Comparison of ENCODE assay signal across 18 cellular contexts in genomic region chr13:26499209-26499601, GRCh38. TPM values are rescaled to one million over a fixed set of nuclear protein-coding genes. Genes with fewer than 3 reads are reported as not detected.
DNase-seq lines count a peak whose midpoint lies in the region; TF ChIP-seq lines count a peak whose summit lies in the region.
"Had no signal": no experiment of that assay in that cellular context is flagged by ENCODE, and none has a peak within 500 bp of the region (broad histone marks: within the 10 kb centered on the region; RNA-seq: fewer than 3 reads in every experiment).

No MANE protein-coding gene starts in this region.

- H3K27me3 ChIP-seq in Loucy (ENCODE audit: insufficient read depth, low read length, poor library complexity, severe bottlenecking): no peaks in the 10 kb centered on the region
- H3K27me3 ChIP-seq in skeletal muscle satellite cell (ENCODE audit: control insufficient read depth, insufficient read depth, low read length): peaks cover 5% of the 10 kb centered on the region
- no peaks in the 10 kb centered on the region for H3K27me3 ChIP-seq in HAP-1 (ENCODE audit: low read depth)
- H3K27me3 ChIP-seq: ascending aorta, colonic mucosa, gastrocnemius medialis had no signal

- no peak overlapping the region for H3K4me2 ChIP-seq in Loucy (ENCODE audit: low read depth, low read length, poor library complexity, severe bottlenecking)
- peak overlapping the region; percentile 43 for H3K4me2 ChIP-seq in skeletal muscle satellite cell (ENCODE audit: low read length)

- peak overlapping the region; percentile 57; the same call in 1 of the 2 replicates for H2AFZ ChIP-seq in Loucy (ENCODE audit: low read length)
- H2AFZ ChIP-seq: parathyroid adenoma had no signal

- in situ Hi-C loops in HAP-1 (cut with MboI; ENCODE audit: low sequenced_read_pairs): loop anchor here (10.0 kb wide), 1 partner anchor 314 kb away; no protein-coding TSS in a partner anchor

- H3F3A ChIP-seq in Loucy (ENCODE audit: low read depth): no peaks in the 10 kb centered on the region

- peak; percentile 52 for DNase-seq in NCI-H82 (lab: John Stamatoyannopoulos, UW)
- DNase-seq in NCI-H82 treated with DMSO at 0.1 percent for 48 hours (lab: John Stamatoyannopoulos, UW; ENCODE audit: unreplicated experiment): no peak
- no peak for DNase-seq in epithelial cell of esophagus (ENCODE audit: low read depth)
- DNase-seq in HuH-7.5 (ENCODE audit: low spot score): no peak
- DNase-seq in HAP-1 (ENCODE audit: low spot score in 2 of 2): no peak
- DNase-seq in islet precursor cell: no peak
- DNase-seq: activated naive CD4-positive, alpha-beta T cell treated with anti-CD3 and anti-CD28 coated beads for 36 hours; activated T-cell treated with anti-CD3 and anti-CD28 coated beads for 4 hours; colonic mucosa; gastrocnemius medialis; OCI-M1; small intestine; stimulated activated CD4-positive, alpha-beta T cell treated with anti-CD3 and anti-CD28 coated beads, Interleukin-4, amount 100 ng/mL, for 4 hours; stimulated activated CD8-positive, alpha-beta memory T cell treated with anti-CD3 and anti-CD28 coated beads, Interleukin-4, amount 100 ng/mL, for 48 hours had no signal

- H3K4me1 ChIP-seq in Loucy (ENCODE audit: insufficient read depth, low read length, poor library complexity, severe bottlenecking): peaks cover 32% of the 10 kb centered on the region
- peaks cover 37% of the 10 kb centered on the region for H3K4me1 ChIP-seq in skeletal muscle satellite cell (ENCODE audit: control insufficient read depth, insufficient read depth, low read length)
- H3K4me1 ChIP-seq in HAP-1: no peaks in the 10 kb centered on the region
- H3K4me1 ChIP-seq: ascending aorta, colonic mucosa, gastrocnemius medialis, parathyroid adenoma had no signal

- no peaks in the 10 kb centered on the region for H4K20me1 ChIP-seq in Loucy (ENCODE audit: insufficient read depth, low read length, poor library complexity, severe bottlenecking)

- H3K9me2 ChIP-seq in Loucy (replicated peaks; ENCODE audit: low read depth, low read length): no peaks in the 10 kb centered on the region

- H3K4me3 ChIP-seq in Loucy (ENCODE audit: low read length, poor library complexity, severe bottlenecking) (no peak overlapping the region), epithelial cell of esophagus (ENCODE audit: low read length) (peak overlapping the region; percentile 4), skeletal muscle satellite cell (ENCODE audit: low read length) (no peak overlapping the region), HAP-1 (no peak overlapping the region)
- H3K4me3 ChIP-seq: ascending aorta, colonic mucosa, gastrocnemius medialis had no signal

- H3K9ac ChIP-seq in Loucy (ENCODE audit: low read depth, low read length, poor library complexity, severe bottlenecking): no peak overlapping the region
- H3K9ac ChIP-seq in skeletal muscle satellite cell (ENCODE audit: low read depth, low read length): no peak overlapping the region
- H3K9ac ChIP-seq: parathyroid adenoma had no signal

- H3K79me2 ChIP-seq in Loucy (ENCODE audit: insufficient read depth, low read length): no peaks in the 10 kb centered on the region
- H3K79me2 ChIP-seq: parathyroid adenoma had no signal

- H3K36me3 ChIP-seq in Loucy (ENCODE audit: insufficient read depth, low read length): no peaks in the 10 kb centered on the region
- no peaks in the 10 kb centered on the region for H3K36me3 ChIP-seq in skeletal muscle satellite cell (ENCODE audit: insufficient read depth, low read length)
- no peaks in the 10 kb centered on the region for H3K36me3 ChIP-seq in HAP-1 (replicated peaks)
- H3K36me3 ChIP-seq: ascending aorta, colonic mucosa, gastrocnemius medialis had no signal

- no peaks in the 10 kb centered on the region for H3K9me3 ChIP-seq in Loucy (ENCODE audit: insufficient read depth, low read depth, low read length)
- no peaks in the 10 kb centered on the region for H3K9me3 ChIP-seq in skeletal muscle satellite cell (replicated peaks; ENCODE audit: low read length)
- H3K9me3 ChIP-seq in HAP-1: no peaks in the 10 kb centered on the region
- H3K9me3 ChIP-seq: ascending aorta, colonic mucosa, gastrocnemius medialis had no signal

- TF ChIP-seq CTCF in Loucy (conservative IDR thresholded peaks at IDR 0.05; ENCODE audit: low read length): no peak
- peak; percentile 40 for TF ChIP-seq CTCF in epithelial cell of esophagus (IDR thresholded peaks at IDR 0.05; ENCODE audit: insufficient read depth, low read depth, low read length, missing control alignments)

RNA-seq across cellular contexts. Expression of gene WASF3, which starts 58.3 kb away (rescaled TPM):
- total RNA-seq in skeletal muscle satellite cell (2012; rRNA removed): 12.2 and 14.0 TPM in 2 replicates
- total RNA-seq: activated naive CD4-positive, alpha-beta T cell treated with anti-CD3 and anti-CD28 coated beads for 36 hours had no signal
